In genomic region chr5:41738695-41739354, GRCh38 we compare ENCODE assay signal across 1 cellular context.
TF ChIP-seq lines count a peak whose summit lies in the region.

No MANE protein-coding gene starts in this region.

TF ChIP-seq in K562, 482 proteins besides CTCF, POLR2A, EP300 and RAD21 (continued from another document):
- no peak for TF ChIP-seq ARID4B (CRISPR knock-in tag; IDR thresholded peaks at IDR 0.05)
- no peak for TF ChIP-seq ZBED1 (IDR thresholded peaks at IDR 0.05)
- no peak for TF ChIP-seq HOMEZ (CRISPR knock-in tag; IDR thresholded peaks at IDR 0.05)
- TF ChIP-seq NUFIP1 (IDR thresholded peaks at IDR 0.05; ENCODE audit: partially characterized antibody): no peak
- peak; percentile 89 for TF ChIP-seq FOSL1 (tag; conservative IDR thresholded peaks at IDR 0.05)
- peak; percentile 70 for TF ChIP-seq DPF2 (IDR thresholded peaks at IDR 0.05)
- TF ChIP-seq BACH1 (tag; IDR thresholded peaks at IDR 0.05): no peak
- TF ChIP-seq AFF1 (IDR thresholded peaks at IDR 0.05; ENCODE audit: low read depth in 1 of 2, partially characterized antibody in 2 of 2): no peak
- peak; percentile 47; the same call in 1 of the 2 replicates for TF ChIP-seq STAT5A (IDR thresholded peaks at IDR 0.05; ENCODE audit: borderline replicate concordance, low read length)
- no peak for TF ChIP-seq USF1 (CRISPR knock-in tag; IDR thresholded peaks at IDR 0.05)
- TF ChIP-seq E2F6 (IDR thresholded peaks at IDR 0.05; ENCODE audit: borderline replicate concordance in 1 of 2, extremely low read depth in 1 of 2, insufficient read depth in 1 of 2, insufficient read length in 1 of 2, low read depth in 1 of 2, low read length in 1 of 2, poor library complexity in 1 of 2, severe bottlenecking in 1 of 2): no peak
- no peak for TF ChIP-seq ZNF583 (CRISPR knock-in tag; IDR thresholded peaks at IDR 0.05)
- TF ChIP-seq NCOA4 (IDR thresholded peaks at IDR 0.05; ENCODE audit: partially characterized antibody): no peak
- TF ChIP-seq NR2C2 (CRISPR knock-in tag; IDR thresholded peaks at IDR 0.05): no peak
- no peak for TF ChIP-seq NR2C2 (tag; IDR thresholded peaks at IDR 0.05)
- TF ChIP-seq SMARCE1 (IDR thresholded peaks at IDR 0.05): peak; percentile 47; the same call in 1 of the 2 replicates
- TF ChIP-seq EZH2 (IDR thresholded peaks at IDR 0.05; ENCODE audit: borderline replicate concordance, low read depth, low read length): no peak
- peak; percentile 49 to 72; a peak in 3 of 4 replicates for TF ChIP-seq TRIM24 (IDR thresholded peaks at IDR 0.05)
- peak in 1 of 2 experiments; percentile 42; a peak in 1 of 4 replicates for TF ChIP-seq ZNF639 (CRISPR knock-in tag; conservative IDR thresholded peaks at IDR 0.05 in 1 of 2, IDR thresholded peaks at IDR 0.05 in 1 of 2)
- TF ChIP-seq FIP1L1 (IDR thresholded peaks at IDR 0.05; ENCODE audit: low read depth, low read length, poor library complexity, severe bottlenecking): no peak
- TF ChIP-seq ARID1B (IDR thresholded peaks at IDR 0.05): peak; percentile 81
- no peak for TF ChIP-seq RFX1 (IDR thresholded peaks at IDR 0.05)
- peak; percentile 33; the same call in 1 of the 2 replicates for TF ChIP-seq CREB1 (IDR thresholded peaks at IDR 0.05)
- no peak for TF ChIP-seq CREB1 (CRISPR knock-in tag; IDR thresholded peaks at IDR 0.05)
- TF ChIP-seq CREB3L1 (IDR thresholded peaks at IDR 0.05; ENCODE audit: borderline replicate concordance, low read depth): no peak
- TF ChIP-seq PML (IDR thresholded peaks at IDR 0.05; ENCODE audit: low read length): no peak
- TF ChIP-seq PHB2 (IDR thresholded peaks at IDR 0.05; ENCODE audit: low read depth): no peak
- TF ChIP-seq HMG20A (CRISPR knock-in tag; conservative IDR thresholded peaks at IDR 0.05): no peak
- TF ChIP-seq ZNF511 (CRISPR knock-in tag; IDR thresholded peaks at IDR 0.05): no peak
- no peak for TF ChIP-seq ZNF24 (IDR thresholded peaks at IDR 0.05)
- TF ChIP-seq CBFA2T2 (conservative IDR thresholded peaks at IDR 0.05): peak; percentile 75
- TF ChIP-seq MYBL2 (IDR thresholded peaks at IDR 0.05; ENCODE audit: low read depth): peak; percentile 48; the same call in 1 of the 2 replicates
- TF ChIP-seq MYBL2 (CRISPR knock-in tag; IDR thresholded peaks at IDR 0.05; ENCODE audit: borderline replicate concordance): no peak
- TF ChIP-seq ZNF239 (CRISPR knock-in tag; IDR thresholded peaks at IDR 0.05): no peak
- no peak for TF ChIP-seq SMARCA5 (IDR thresholded peaks at IDR 0.05)
